Comparison of ENCODE assay signal across 29 cellular contexts in genomic region chr21:38637161-38637560, GRCh38.
"Had no signal": no experiment of that assay in that cellular context is flagged by ENCODE, and none has a peak within 500 bp of the region (broad histone marks: within the 10 kb centered on the region; RNA-seq: fewer than 3 reads in every experiment).

No MANE protein-coding gene starts in this region.

- H3K9me3 Mint-ChIP-seq: type B pancreatic cell had no signal

- H3K4me3 ChIP-seq: coronary artery, heart right ventricle, lung, mucosa of descending colon, neural progenitor cell, ovary, psoas muscle, sigmoid colon, spleen, testis, tibial artery had no signal

- H3K4me1 Mint-ChIP-seq: mesothelial cell of epicardium, nephron had no signal

- H3K27me3 Mint-ChIP-seq: naive B cell had no signal

- H3K9ac ChIP-seq: neural progenitor cell had no signal

- H3K4me3 Mint-ChIP-seq: mesothelial cell of epicardium; naive B cell; nephron; neural progenitor cell; stimulated activated memory B cell treated with anti-CD40 and anti-IgM and Interleukin-4, amounts not matched to agents 10 μg/mL and 1 μg/mL and 100 μg/mL, for 72 hours; type B pancreatic cell had no signal

- DNase-seq: dermis blood vessel endothelial cell; effector memory CD4-positive, alpha-beta T cell; foreskin fibroblast; glutamatergic neuron; heart right ventricle; hippocampal formation; kidney; mesenchymal stem cell; mucosa of descending colon; naive B cell; ovary; posterior cingulate gyrus; psoas muscle; right cardiac atrium; sigmoid colon; spleen; stimulated activated CD4-positive, alpha-beta T cell treated with anti-CD3 and anti-CD28 coated beads, Interleukin-4, amount 100 ng/mL, for 4 hours; stimulated activated naive CD8-positive, alpha-beta T cell treated with anti-CD3 and anti-CD28 coated beads, Interleukin-15, Interleukin-2, amounts not matched to agents 100 U/mL and 50 U/mL, for 24 hours; substantia nigra; testis; tibial artery had no signal

- H3K27me3 ChIP-seq: neural progenitor cell, ovary, sigmoid colon, spleen, testis, tibial artery had no signal

- H3K36me3 Mint-ChIP-seq: mesothelial cell of epicardium; neural progenitor cell; stimulated activated memory B cell treated with anti-CD40 and anti-IgM and Interleukin-4, amounts not matched to agents 10 μg/mL and 1 μg/mL and 100 μg/mL, for 72 hours; type B pancreatic cell had no signal

- H3K27ac Mint-ChIP-seq: mesothelial cell of epicardium; naive B cell; nephron; neural progenitor cell; stimulated activated memory B cell treated with anti-CD40 and anti-IgM and Interleukin-4, amounts not matched to agents 10 μg/mL and 1 μg/mL and 100 μg/mL, for 72 hours; type B pancreatic cell had no signal

- H3K4me2 ChIP-seq: neural progenitor cell had no signal

- H3K9me3 ChIP-seq: mucosa of descending colon, ovary, psoas muscle, sigmoid colon, testis, tibial artery had no signal

- H3K27ac ChIP-seq: coronary artery, heart right ventricle, neural progenitor cell, ovary, psoas muscle, sigmoid colon, spleen, testis, tibial artery had no signal

- H3K36me3 ChIP-seq: heart right ventricle, neural progenitor cell, ovary, sigmoid colon, spleen, tibial artery had no signal

- H3K4me1 ChIP-seq: psoas muscle, sigmoid colon, testis had no signal

- ATAC-seq: heart right ventricle; left lobe of liver; mucosa of descending colon; psoas muscle; right cardiac atrium; stimulated activated memory B cell treated with anti-CD40 and anti-IgM and Interleukin-4, amounts not matched to agents 10 μg/mL and 1 μg/mL and 100 μg/mL, for 72 hours; stimulated activated naive CD8-positive, alpha-beta T cell treated with anti-CD3 and anti-CD28 coated beads, Interleukin-15, Interleukin-2, amounts not matched to agents 100 U/mL and 50 U/mL, for 24 hours had no signal
